Comparison of ENCODE assay signal across 2 cellular contexts in the genomic region with DNA sequence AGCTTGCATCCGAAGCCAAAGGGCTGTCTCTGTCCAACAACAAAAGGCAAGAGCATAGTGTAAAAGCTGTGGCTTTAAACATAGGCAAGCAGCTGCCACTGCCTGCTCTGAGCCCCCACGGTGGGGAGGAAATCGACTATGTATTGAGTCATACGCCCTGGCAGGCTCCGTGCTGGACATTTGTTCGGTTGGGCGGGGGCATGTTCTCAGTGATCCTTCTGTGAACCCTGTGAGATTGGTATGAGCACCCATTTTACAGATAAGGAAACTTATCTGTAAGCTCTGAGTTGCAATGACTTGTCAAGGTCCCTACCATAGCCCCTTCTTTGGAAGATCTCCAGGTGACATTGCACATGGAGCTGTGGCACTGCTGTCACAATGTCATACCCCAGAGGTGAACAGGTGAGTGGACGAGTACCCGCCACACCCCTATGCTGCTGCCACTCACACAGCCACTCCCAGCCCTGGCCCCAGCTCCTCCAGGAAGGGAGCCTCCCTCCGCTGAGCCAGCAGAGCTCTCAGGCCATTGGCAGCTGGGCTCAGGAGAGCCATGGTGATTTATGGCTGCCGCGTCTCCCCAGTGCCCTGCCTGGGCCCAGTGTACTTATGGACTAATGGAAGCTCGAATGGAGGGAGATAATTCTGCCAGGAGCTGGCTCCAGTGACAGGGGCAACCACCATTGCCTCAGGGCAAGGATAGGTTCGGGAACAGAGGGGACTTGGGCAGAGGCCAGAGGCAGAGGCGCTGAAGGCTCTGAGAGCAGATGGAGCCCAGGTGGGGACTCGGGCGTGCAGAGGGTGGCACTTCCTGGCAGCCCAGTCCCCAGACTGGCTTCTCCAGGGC.
A peak's percentile ranks its signal among the peaks of the same experiment; 100 is the strongest.
TF ChIP-seq lines count a peak whose summit lies in the region.

No MANE protein-coding gene starts in this region.

TF ChIP-seq in endothelial cell of umbilical vein, 7 proteins besides CTCF, POLR2A, EP300 and RAD21 (continued from another document):
- peak; percentile 28 for TF ChIP-seq JUN (IDR thresholded peaks at IDR 0.05; ENCODE audit: borderline replicate concordance, insufficient read depth, insufficient read length, low read depth)
- TF ChIP-seq FOS (IDR thresholded peaks at IDR 0.05; ENCODE audit: borderline replicate concordance, insufficient read depth, low read length) = peak; percentile 90

TF ChIP-seq in GM23338, 12 proteins besides CTCF, POLR2A, EP300 and RAD21 (continued from another document):
- TF ChIP-seq, protein P1, sequence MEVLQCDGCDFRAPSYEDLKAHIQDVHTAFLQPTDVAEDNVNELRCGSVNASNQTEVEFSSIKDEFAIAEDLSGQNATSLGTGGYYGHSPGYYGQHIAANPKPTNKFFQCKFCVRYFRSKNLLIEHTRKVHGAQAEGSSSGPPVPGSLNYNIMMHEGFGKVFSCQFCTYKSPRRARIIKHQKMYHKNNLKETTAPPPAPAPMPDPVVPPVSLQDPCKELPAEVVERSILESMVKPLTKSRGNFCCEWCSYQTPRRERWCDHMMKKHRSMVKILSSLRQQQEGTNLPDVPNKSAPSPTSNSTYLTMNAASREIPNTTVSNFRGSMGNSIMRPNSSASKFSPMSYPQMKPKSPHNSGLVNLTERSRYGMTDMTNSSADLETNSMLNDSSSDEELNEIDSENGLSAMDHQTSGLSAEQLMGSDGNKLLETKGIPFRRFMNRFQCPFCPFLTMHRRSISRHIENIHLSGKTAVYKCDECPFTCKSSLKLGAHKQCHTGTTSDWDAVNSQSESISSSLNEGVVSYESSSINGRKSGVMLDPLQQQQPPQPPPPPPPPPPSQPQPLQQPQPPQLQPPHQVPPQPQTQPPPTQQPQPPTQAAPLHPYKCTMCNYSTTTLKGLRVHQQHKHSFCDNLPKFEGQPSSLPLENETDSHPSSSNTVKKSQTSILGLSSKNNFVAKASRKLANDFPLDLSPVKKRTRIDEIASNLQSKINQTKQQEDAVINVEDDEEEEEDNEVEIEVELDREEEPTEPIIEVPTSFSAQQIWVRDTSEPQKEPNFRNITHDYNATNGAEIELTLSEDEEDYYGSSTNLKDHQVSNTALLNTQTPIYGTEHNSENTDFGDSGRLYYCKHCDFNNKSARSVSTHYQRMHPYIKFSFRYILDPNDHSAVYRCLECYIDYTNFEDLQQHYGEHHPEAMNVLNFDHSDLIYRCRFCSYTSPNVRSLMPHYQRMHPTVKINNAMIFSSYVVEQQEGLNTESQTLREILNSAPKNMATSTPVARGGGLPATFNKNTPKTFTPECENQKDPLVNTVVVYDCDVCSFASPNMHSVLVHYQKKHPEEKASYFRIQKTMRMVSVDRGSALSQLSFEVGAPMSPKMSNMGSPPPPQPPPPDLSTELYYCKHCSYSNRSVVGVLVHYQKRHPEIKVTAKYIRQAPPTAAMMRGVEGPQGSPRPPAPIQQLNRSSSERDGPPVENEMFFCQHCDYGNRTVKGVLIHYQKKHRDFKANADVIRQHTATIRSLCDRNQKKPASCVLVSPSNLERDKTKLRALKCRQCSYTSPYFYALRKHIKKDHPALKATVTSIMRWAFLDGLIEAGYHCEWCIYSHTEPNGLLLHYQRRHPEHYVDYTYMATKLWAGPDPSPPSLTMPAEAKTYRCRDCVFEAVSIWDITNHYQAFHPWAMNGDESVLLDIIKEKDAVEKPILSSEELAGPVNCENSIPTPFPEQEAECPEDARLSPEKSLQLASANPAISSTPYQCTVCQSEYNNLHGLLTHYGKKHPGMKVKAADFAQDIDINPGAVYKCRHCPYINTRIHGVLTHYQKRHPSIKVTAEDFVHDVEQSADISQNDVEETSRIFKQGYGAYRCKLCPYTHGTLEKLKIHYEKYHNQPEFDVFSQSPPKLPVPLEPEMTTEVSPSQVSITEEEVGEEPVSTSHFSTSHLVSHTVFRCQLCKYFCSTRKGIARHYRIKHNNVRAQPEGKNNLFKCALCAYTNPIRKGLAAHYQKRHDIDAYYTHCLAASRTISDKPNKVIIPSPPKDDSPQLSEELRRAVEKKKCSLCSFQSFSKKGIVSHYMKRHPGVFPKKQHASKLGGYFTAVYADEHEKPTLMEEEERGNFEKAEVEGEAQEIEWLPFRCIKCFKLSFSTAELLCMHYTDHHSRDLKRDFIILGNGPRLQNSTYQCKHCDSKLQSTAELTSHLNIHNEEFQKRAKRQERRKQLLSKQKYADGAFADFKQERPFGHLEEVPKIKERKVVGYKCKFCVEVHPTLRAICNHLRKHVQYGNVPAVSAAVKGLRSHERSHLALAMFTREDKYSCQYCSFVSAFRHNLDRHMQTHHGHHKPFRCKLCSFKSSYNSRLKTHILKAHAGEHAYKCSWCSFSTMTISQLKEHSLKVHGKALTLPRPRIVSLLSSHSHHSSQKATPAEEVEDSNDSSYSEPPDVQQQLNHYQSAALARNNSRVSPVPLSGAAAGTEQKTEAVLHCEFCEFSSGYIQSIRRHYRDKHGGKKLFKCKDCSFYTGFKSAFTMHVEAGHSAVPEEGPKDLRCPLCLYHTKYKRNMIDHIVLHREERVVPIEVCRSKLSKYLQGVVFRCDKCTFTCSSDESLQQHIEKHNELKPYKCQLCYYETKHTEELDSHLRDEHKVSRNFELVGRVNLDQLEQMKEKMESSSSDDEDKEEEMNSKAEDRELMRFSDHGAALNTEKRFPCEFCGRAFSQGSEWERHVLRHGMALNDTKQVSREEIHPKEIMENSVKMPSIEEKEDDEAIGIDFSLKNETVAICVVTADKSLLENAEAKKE (CRISPR knock-in tag; IDR thresholded peaks at IDR 0.05) = no peak
- TF ChIP-seq EZH2phosphoT487 (IDR thresholded peaks at IDR 0.05; ENCODE audit: unreplicated experiment) (no peak), POLR2AphosphoS5 (IDR thresholded peaks at IDR 0.05; ENCODE audit: low read depth) (no peak), EZH2 (IDR thresholded peaks at IDR 0.05; ENCODE audit: low read depth, unreplicated experiment) (no peak), ZNF114 (CRISPR knock-in tag; IDR thresholded peaks at IDR 0.05) (no peak), ZNF331 (CRISPR knock-in tag; IDR thresholded peaks at IDR 0.05; ENCODE audit: low read depth) (no peak)
TF ChIP-seq in GM23338: peak in this region for 0.
